ENCODE assay signal across 11 cellular contexts in the genomic region with DNA sequence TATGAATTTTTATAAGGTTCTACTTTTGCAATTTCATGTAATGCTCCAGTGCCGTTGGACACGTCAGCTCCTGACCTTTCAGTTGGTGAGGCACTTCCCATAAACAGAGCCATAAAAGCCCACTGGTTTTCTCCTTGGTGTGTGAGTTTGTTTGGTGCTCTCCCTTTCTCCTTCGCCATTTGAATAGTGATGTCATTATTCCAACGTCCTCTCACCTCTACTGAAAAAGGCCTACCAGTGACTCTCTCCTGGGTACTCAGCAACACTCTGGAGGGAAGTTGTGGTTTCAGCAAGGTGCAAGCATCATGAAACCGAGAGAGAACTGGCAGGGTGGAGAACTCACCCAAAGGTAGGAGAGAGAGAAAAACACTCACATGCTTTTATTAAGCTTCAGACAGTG. TPM values are rescaled to one million over a fixed set of nuclear protein-coding genes. Genes with fewer than 3 reads are reported as not detected.
DNase-seq lines count a peak whose midpoint lies in the region; ATAC-seq, FAIRE-seq and TF ChIP-seq lines count a peak whose summit lies in the region.
"Had no signal": no experiment of that assay in that cellular context is flagged by ENCODE, and none has a peak within 500 bp of the region (broad histone marks: within the 10 kb centered on the region; RNA-seq: fewer than 3 reads in every experiment).

No MANE protein-coding gene starts in this region.

- H3K27ac ChIP-seq in small intestine (ENCODE audit: low read depth in 1 of 2, low read length in 1 of 2): no peak overlapping the region
- H3K27ac ChIP-seq: RWPE1 had no signal

- no peaks in the 10 kb centered on the region for H3K9me3 Mint-ChIP-seq in MCF 10A (ENCODE audit: unreplicated experiment)

- peak; percentile 61 for DNase-seq in kidney glomerular epithelial cell (lab: John Stamatoyannopoulos, UW)
- DNase-seq in small intestine: no peak
- no peak for DNase-seq in superior temporal gyrus (ENCODE audit: extremely low spot score)
- DNase-seq in MCF 10A (ENCODE audit: unreplicated experiment): no peak
- no peak for DNase-seq in NCI-H187 treated with DMSO at 0.1 percent for 48 hours (lab: John Stamatoyannopoulos, UW)
- DNase-seq: aorta had no signal

- H3K27me3 ChIP-seq in small intestine (ENCODE audit: control insufficient read depth in 2 of 2, insufficient read depth in 2 of 2, low read length in 2 of 2): no peaks in the 10 kb centered on the region

- no peaks in the 10 kb centered on the region for H3K9me3 ChIP-seq in small intestine (ENCODE audit: control insufficient read depth, low read depth)

- H3K27me3 Mint-ChIP-seq in MCF 10A (ENCODE audit: insufficient read depth, unreplicated experiment): no peaks in the 10 kb centered on the region

- ATAC-seq in GM18867 (IDR thresholded peaks at IDR 0.05; ENCODE audit: unreplicated experiment) (peak; percentile 87), GM21515 (IDR thresholded peaks at IDR 0.05; ENCODE audit: unreplicated experiment) (peak; percentile 65), HG03521 (IDR thresholded peaks at IDR 0.05; ENCODE audit: unreplicated experiment) (peak; percentile 53)

- 55 to 68% (median 59%) methylated on average over 5 of the region's 5 CpGs for WGBS in small intestine, 3 donors

- no peak for TF ChIP-seq CTCF in MCF 10A (IDR thresholded peaks at IDR 0.05; ENCODE audit: unreplicated experiment)

- no TSS peak for BruUV-seq in MCF 10A (replicated peaks; lab: Mats Ljungman, UMichigan)

- H3K36me3 Mint-ChIP-seq in MCF 10A (ENCODE audit: insufficient read depth, unreplicated experiment): no peaks in the 10 kb centered on the region

- CTCF ChIA-PET in MCF 10A (lab: Yijun Ruan, JAX): interaction anchor here (0.6 to 2.3 kb wide), 3 partner anchors 41 to 227 kb away, joined by 4 to 9 read pairs (median 6); no protein-coding TSS in a partner anchor

- POLR2A ChIA-PET in MCF 10A (lab: Yijun Ruan, JAX): no interaction called here

- H3K4me1 ChIP-seq in small intestine (ENCODE audit: control insufficient read depth in 2 of 2, insufficient read depth in 1 of 2, low read depth in 1 of 2, low read length in 1 of 2): no peaks in the 10 kb centered on the region

- no peak for FAIRE-seq in small intestine (lab: Jason Lieb, UNC)

- no peak overlapping the region for H3K4me3 ChIP-seq in small intestine (ENCODE audit: low read depth in 1 of 2, low read length in 2 of 2)

- peaks cover 6% of the 10 kb centered on the region for H3K4me1 Mint-ChIP-seq in MCF 10A (ENCODE audit: insufficient read depth, unreplicated experiment)

- no peaks in the 10 kb centered on the region for H3K36me3 ChIP-seq in small intestine (ENCODE audit: control insufficient read depth in 2 of 2, insufficient read depth in 2 of 2, low read length in 2 of 2)

- intact Hi-C loops in MCF 10A (cut with micrococcal nuclease): loop anchor here (5.0 kb wide), 1 partner anchor 57 kb away; no protein-coding TSS in a partner anchor

- no peak overlapping the region for H3K27ac Mint-ChIP-seq in MCF 10A (ENCODE audit: low read depth, unreplicated experiment)

- no peak overlapping the region for H3K4me3 Mint-ChIP-seq in MCF 10A (ENCODE audit: unreplicated experiment)

RNA-seq across cellular contexts. Expression of a gene that starts 29.6 kb away (rescaled TPM):
- polyA plus RNA-seq in small intestine: 10 to 100 TPM in 2 of 3 donors, 1 to 10 TPM in 1; 10.0 to 18.1 (median 11.9) TPM
- not detected in 2 replicates for total RNA-seq in MCF 10A (2022)
- total RNA-seq: aorta, pulmonary artery endothelial cell had no signal
